ENCODE assay signal across 1 cellular context in the genomic region with DNA sequence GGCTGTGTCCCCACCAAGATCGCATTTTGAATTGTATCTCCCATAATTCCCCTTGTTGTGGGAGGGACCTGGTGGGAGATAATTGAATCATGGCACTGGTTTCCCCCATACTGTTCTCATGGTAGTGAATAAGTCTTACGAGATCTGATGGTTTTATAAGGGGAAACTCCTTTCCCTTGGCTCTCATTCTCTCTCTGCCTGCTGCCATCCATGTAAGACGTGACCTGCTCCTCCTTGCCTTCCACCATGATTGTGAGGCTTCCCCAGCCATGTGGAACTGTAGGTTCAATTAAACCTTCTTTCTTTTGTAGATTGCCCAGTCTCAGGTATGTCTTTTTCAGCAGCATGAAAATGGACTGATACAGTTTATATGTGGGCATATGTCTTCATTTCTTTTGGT.
TF ChIP-seq lines count a peak whose summit lies in the region.

No MANE protein-coding gene starts in this region.

TF ChIP-seq in K562, 482 proteins besides CTCF, POLR2A, EP300 and RAD21:
- TF ChIP-seq ZNF431 (CRISPR knock-in tag; IDR thresholded peaks at IDR 0.05): peak; percentile 94
